In genomic region chr3:45995370-45996192, GRCh38 we compare ENCODE assay signal across 8 cellular contexts. TPM values are rescaled to one million over a fixed set of nuclear protein-coding genes. Genes with fewer than 3 reads are reported as not detected.
DNase-seq lines count a peak whose midpoint lies in the region; ATAC-seq, FAIRE-seq and TF ChIP-seq lines count a peak whose summit lies in the region.

Gene FYCO1, minus strand, starts transcription at chr3:45995824. Its CDS starts 10,914 bp downstream, at chr3:45984910.

- H3K14ac ChIP-seq in neuronal stem cell (ENCODE audit: low read length) = no peak within 1 kb of the TSS

- peak within 1 kb of the TSS; percentile 78 for H3K9ac ChIP-seq in ES-I3 (ENCODE audit: low read depth, low read length)
- peak within 1 kb of the TSS; percentile 86 for H3K9ac ChIP-seq in neuronal stem cell (ENCODE audit: low read depth, low read length, poor library complexity)

- H4K91ac ChIP-seq in neuronal stem cell (ENCODE audit: low read depth, low read length, poor library complexity) = no peak within 1 kb of the TSS

- H3K4me3 ChIP-seq in gastroesophageal sphincter = peak within 1 kb of the TSS; percentile 42 to 93
- H3K4me3 ChIP-seq in neuronal stem cell (ENCODE audit: low read length in 2 of 2) = peak within 1 kb of the TSS; percentile 79 to 97

- peaks cover 13% of the 10 kb centered on the region for H3K4me1 ChIP-seq in ES-I3 (ENCODE audit: insufficient read depth, low read length)
- H3K4me1 ChIP-seq in gastroesophageal sphincter = peaks cover 5 to 52% (median 34%) of the 10 kb centered on the region in 3 donors
- peaks cover 4 to 5% of the 10 kb centered on the region in 2 donors for H3K4me1 ChIP-seq in neuronal stem cell (ENCODE audit: control insufficient read depth in 2 of 2, insufficient read depth in 1 of 2, low read depth in 1 of 2, low read length in 2 of 2)

- peaks cover 3% of the 10 kb centered on the region for H3K27me3 Mint-ChIP-seq in activated naive CD4-positive, alpha-beta T cell treated with anti-CD3 and anti-CD28 coated beads for 36 hours (ENCODE audit: low read depth)

- no peak within 1 kb of the TSS for H2BK5ac ChIP-seq in neuronal stem cell (ENCODE audit: low read length)

- peak within 1 kb of the TSS; percentile 30 for H2BK120ac ChIP-seq in neuronal stem cell (ENCODE audit: low read depth, low read length)

- H3K36me3 ChIP-seq in ES-I3 (ENCODE audit: insufficient read depth, low read length) = no peaks in the 10 kb centered on the region
- no peaks in the 10 kb centered on the region for H3K36me3 ChIP-seq in gastroesophageal sphincter
- H3K36me3 ChIP-seq in neuronal stem cell (replicated peaks in 1 of 2; ENCODE audit: control insufficient read depth in 2 of 2, insufficient read depth in 2 of 2, low read length in 2 of 2) = peaks cover 0 to 2% of the 10 kb centered on the region in 2 donors

- CTCF ChIA-PET in activated naive CD4-positive, alpha-beta T cell treated with anti-CD3 and anti-CD28 coated beads for 36 hours (lab: Charles Lee) = no interaction called here

- H3K23ac ChIP-seq in neuronal stem cell (ENCODE audit: low read depth, low read length, poor library complexity) = peak within 1 kb of the TSS; percentile 70

- no peak for TF ChIP-seq EP300 in gastroesophageal sphincter (IDR thresholded peaks at IDR 0.05)

- no peak for TF ChIP-seq CTCF in gastroesophageal sphincter (IDR thresholded peaks at IDR 0.05)
- no peak for TF ChIP-seq CTCF in subcutaneous adipose tissue (IDR thresholded peaks at IDR 0.05; ENCODE audit: low read depth)

- H4K8ac ChIP-seq in neuronal stem cell (ENCODE audit: low read depth, low read length) = no peak within 1 kb of the TSS

- H3K27me3 ChIP-seq in gastroesophageal sphincter = no peaks in the 10 kb centered on the region
- peaks cover 0 to 34% (median 0%) of the 10 kb centered on the region in 3 experiments for H3K27me3 ChIP-seq in neuronal stem cell (ENCODE audit: control insufficient read depth in 3 of 3, insufficient read depth in 3 of 3, low read depth in 1 of 3, low read length in 3 of 3)

- peak; percentile 98 for DNase-seq in H54 (ENCODE audit: insufficient read length, low spot score)
- peak; percentile 81 for DNase-seq in M059J (ENCODE audit: low read depth)
- DNase-seq in SK-N-DZ (ENCODE audit: low spot score) = peak; percentile 79
- DNase-seq in activated naive CD4-positive, alpha-beta T cell treated with anti-CD3 and anti-CD28 coated beads for 36 hours = peak; percentile 94
- DNase-seq in neuronal stem cell (ENCODE audit: low spot score) = peak; percentile 67

- TF ChIP-seq POLR2A in H54 (IDR thresholded peaks at IDR 0.05; ENCODE audit: low read depth, low read length) (no peak; the same call in 1 of the 2 replicates), gastroesophageal sphincter (IDR thresholded peaks at IDR 0.05) (peak; percentile 72 to 78)

- peak within 1 kb of the TSS; percentile 92 for H2AFZ ChIP-seq in neuronal stem cell (ENCODE audit: low read length)

- H3K27ac ChIP-seq in gastroesophageal sphincter (peak within 1 kb of the TSS; percentile 60 to 98 (median 95)), neuronal stem cell (replicated peaks; ENCODE audit: low read length) (no peak within 1 kb of the TSS)

- peak within 1 kb of the TSS; percentile 81 for H3K27ac Mint-ChIP-seq in activated naive CD4-positive, alpha-beta T cell treated with anti-CD3 and anti-CD28 coated beads for 36 hours

- H3K18ac ChIP-seq in neuronal stem cell (ENCODE audit: low read length) = peak within 1 kb of the TSS; percentile 94

- peak; percentile 98 for ATAC-seq in gastroesophageal sphincter

- FAIRE-seq in H54 (lab: Jason Lieb, UNC) = peak; percentile 20

- peaks cover 30% of the 10 kb centered on the region for H3K4me1 Mint-ChIP-seq in activated naive CD4-positive, alpha-beta T cell treated with anti-CD3 and anti-CD28 coated beads for 36 hours (ENCODE audit: low read depth)

- no peaks in the 10 kb centered on the region for H3K9me3 ChIP-seq in ES-I3 (ENCODE audit: control insufficient read depth, insufficient read depth, low read length)
- no peaks in the 10 kb centered on the region for H3K9me3 ChIP-seq in gastroesophageal sphincter
- H3K9me3 ChIP-seq in neuronal stem cell (replicated peaks in 1 of 2; ENCODE audit: control insufficient read depth in 2 of 2, insufficient read depth in 1 of 2, low read depth in 1 of 2, low read length in 2 of 2) = no peaks in the 10 kb centered on the region

- no peak within 1 kb of the TSS for H2BK15ac ChIP-seq in neuronal stem cell (ENCODE audit: low read length)

- peak within 1 kb of the TSS; percentile 82 for H3K4me3 Mint-ChIP-seq in activated naive CD4-positive, alpha-beta T cell treated with anti-CD3 and anti-CD28 coated beads for 36 hours

- WGBS in gastroesophageal sphincter (ENCODE audit: low coverage in 1 of 2), 2 donors = 8 to 11% methylated on average over 5 to 8 of the region's 62 CpGs
- WGBS in neuronal stem cell (ENCODE audit: extremely low coverage in 2 of 2, insufficient read length in 2 of 2, insufficient replicate concordance in 1 of 2), 2 donors = no CpG with 5 or more reads among the region's 62 CpGs

- H3K36me3 Mint-ChIP-seq in activated naive CD4-positive, alpha-beta T cell treated with anti-CD3 and anti-CD28 coated beads for 36 hours (ENCODE audit: low read depth) = peaks cover 2% of the 10 kb centered on the region

- intact Hi-C loops in activated naive CD4-positive, alpha-beta T cell treated with anti-CD3 and anti-CD28 coated beads for 36 hours (cut with micrococcal nuclease) = loop anchor here (1.0 to 5.0 kb wide), 5 partner anchors 14 to 303 kb away; partner anchors contain the start of genes CXCR6 and LZTFL1

- no peaks in the 10 kb centered on the region for H3K9me3 Mint-ChIP-seq in activated naive CD4-positive, alpha-beta T cell treated with anti-CD3 and anti-CD28 coated beads for 36 hours

- H2AK5ac ChIP-seq in neuronal stem cell (ENCODE audit: low read depth, low read length) = no peak within 1 kb of the TSS

- H3K79me1 ChIP-seq in neuronal stem cell (ENCODE audit: low read depth, low read length) = peaks cover 3% of the 10 kb centered on the region

- H3K4ac ChIP-seq in neuronal stem cell (ENCODE audit: low read length) = no peak within 1 kb of the TSS

- H3K4me2 ChIP-seq in neuronal stem cell (ENCODE audit: insufficient read depth, low read length, poor library complexity, severe bottlenecking) = peak within 1 kb of the TSS; percentile 92

- no peak within 1 kb of the TSS for H2BK12ac ChIP-seq in neuronal stem cell (ENCODE audit: low read length)

RNA-seq across cellular contexts. Expression of gene FYCO1, which starts in this region (rescaled TPM):
- 3.8 and 7.8 TPM in 2 replicates for total RNA-seq in M059J (2014; rRNA removed; shearing (Covaris generic))
- 1.8 TPM in 2 replicates for polyA plus RNA-seq in SK-N-DZ (2014; cell fraction: cytosol; rRNA removed)
- 2.8 and 4.5 TPM in 2 replicates for polyA plus RNA-seq in SK-N-DZ (2014; cell fraction: nucleus; rRNA removed)
- 10 to 100 TPM; 10.2 to 10.5 TPM for total RNA-seq in activated naive CD4-positive, alpha-beta T cell treated with anti-CD3 and anti-CD28 coated beads for 36 hours
- 100 to 1,000 TPM in 2 of 4 donors, 10 to 100 TPM in 2; 66.8 to 144 (median 97.3) TPM for total RNA-seq in gastroesophageal sphincter
- polyA plus RNA-seq in neuronal stem cell (2013, experiment 1 of 2) = 4.6 TPM
- polyA plus RNA-seq in neuronal stem cell (2013, experiment 2 of 2) = 4.7 TPM
- 10 to 100 TPM; 36.7 to 46.7 (median 43.6) TPM for total RNA-seq in subcutaneous adipose tissue
